In the genomic region with DNA sequence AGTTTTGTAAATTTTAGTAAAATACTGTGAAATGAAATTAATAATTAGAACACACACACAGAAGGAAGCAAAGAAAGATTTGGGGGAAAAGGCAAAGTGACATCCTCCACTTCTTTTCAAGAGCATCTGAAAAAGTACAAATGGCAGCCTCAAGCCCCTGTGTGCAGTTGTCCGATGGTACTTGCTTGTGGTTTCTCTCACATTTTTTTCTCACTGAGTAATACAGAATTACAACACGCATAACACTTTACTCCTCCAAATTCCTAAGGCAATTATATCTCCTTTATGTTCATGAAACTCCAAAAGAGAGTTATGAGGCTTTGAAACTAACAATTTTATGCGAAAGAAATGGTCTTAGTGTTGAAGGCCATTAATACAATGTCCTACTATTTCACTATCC, we compare ENCODE assay signal across 17 cellular contexts.
DNase-seq lines count a peak whose midpoint lies in the region; ATAC-seq and TF ChIP-seq lines count a peak whose summit lies in the region.
"Had no signal": no experiment of that assay in that cellular context is flagged by ENCODE, and none has a peak within 500 bp of the region (broad histone marks: within the 10 kb centered on the region; RNA-seq: fewer than 3 reads in every experiment).

No MANE protein-coding gene starts in this region.

- no peaks in the 10 kb centered on the region for H3K9me3 ChIP-seq in AG04450 (ENCODE audit: control insufficient read depth, insufficient read depth, low read length)
- H3K9me3 ChIP-seq: tibial artery had no signal

- POLR2A ChIA-PET in AG04450 (lab: Yijun Ruan, JAX) = no interaction called here

- H3K27me3 ChIP-seq in AG04450 (ENCODE audit: control insufficient read depth, insufficient read depth, low read length) (no peaks in the 10 kb centered on the region), brain microvascular endothelial cell (replicated peaks) (no peaks in the 10 kb centered on the region), kidney epithelial cell (ENCODE audit: control insufficient read depth, insufficient read depth, low read length) (no peaks in the 10 kb centered on the region)
- H3K27me3 ChIP-seq: cardiac muscle cell, tibial artery had no signal

- DNase-seq in AG04450 (ENCODE audit: low read depth, low spot score) = peak; percentile 24
- peak; percentile 64 for DNase-seq in HS-5 (ENCODE audit: low read depth)
- peak; percentile 43 for DNase-seq in brain microvascular endothelial cell
- DNase-seq in kidney epithelial cell (ENCODE audit: low read depth) = peak; percentile 39
- DNase-seq in superior temporal gyrus (ENCODE audit: extremely low spot score) = no peak
- DNase-seq in SKM-1 treated with dmso at 0.1 percent for 144 hours (lab: John Stamatoyannopoulos, UW; ENCODE audit: unreplicated experiment) = no peak
- no peak for DNase-seq in activated CD4-positive, alpha-beta T cell treated with anti-CD3 and anti-CD28 coated beads for 1 hour
- no peak for DNase-seq in omental fat pad (ENCODE audit: low spot score)
- DNase-seq: ACHN; activated effector memory CD4-positive, alpha-beta T cell treated with anti-CD3 and anti-CD28 coated beads, Interleukin-2, amount 50 U/mL, for 16 hours; DMS53; KBM-7; RPMI8226; stimulated activated CD4-positive, alpha-beta T cell treated with anti-CD3 and anti-CD28 coated beads, Interleukin-15, amount 100 ng/mL, for 24 hours; tibial artery had no signal

- H3K27ac ChIP-seq in AG04450 (ENCODE audit: low read depth, low read length) (no peak overlapping the region), brain microvascular endothelial cell (no peak overlapping the region)
- H3K27ac ChIP-seq: cardiac muscle cell, tibial artery had no signal

- in situ Hi-C loops in brain microvascular endothelial cell (cut with HindIII; ENCODE audit: low pct_ligation_motif_present, low sequenced_read_pairs) = no loop called here

- no peak for TF ChIP-seq CTCF in AG04450 (IDR thresholded peaks at IDR 0.05; ENCODE audit: low read depth, low read length)
- TF ChIP-seq CTCF in brain microvascular endothelial cell (IDR thresholded peaks at IDR 0.05; ENCODE audit: low read depth, low read length, missing control alignments) = no peak
- no peak for TF ChIP-seq CTCF in kidney epithelial cell (IDR thresholded peaks at IDR 0.05; ENCODE audit: insufficient read depth, low read length, poor library complexity, severe bottlenecking)
- no peak for TF ChIP-seq CTCF in omental fat pad (IDR thresholded peaks at IDR 0.05)

- no peak for ATAC-seq in omental fat pad (ENCODE audit: low FRiP score)
- ATAC-seq: GM12878 had no signal

- H3K4me3 ChIP-seq in AG04450 (ENCODE audit: low read depth, low read length) = no peak overlapping the region
- no peak overlapping the region for H3K4me3 ChIP-seq in brain microvascular endothelial cell (ENCODE audit: low read depth, low read length)
- no peak overlapping the region for H3K4me3 ChIP-seq in kidney epithelial cell (ENCODE audit: low read depth, low read length)
- H3K4me3 ChIP-seq: cardiac muscle cell, GM12878, tibial artery had no signal

- CTCF ChIA-PET in AG04450 (lab: Charles Lee) = no interaction called here

- H3K36me3 ChIP-seq in brain microvascular endothelial cell (replicated peaks) (no peaks in the 10 kb centered on the region), kidney epithelial cell (ENCODE audit: control insufficient read depth, insufficient read depth, low read length) (no peaks in the 10 kb centered on the region)
- H3K36me3 ChIP-seq: cardiac muscle cell, tibial artery had no signal

Comparison
In these comparisons a context has a peak if more than half of its experiments do, and no peak if none do; other contexts are left out.
1. DNase-seq: peak in AG04450 (single experiment), HS-5 (single experiment), brain microvascular endothelial cell (single experiment) and kidney epithelial cell (single experiment); none in superior temporal gyrus (single experiment), SKM-1 treated with dmso at 0.1 percent for 144 hours (single experiment), activated CD4-positive, alpha-beta T cell treated with anti-CD3 and anti-CD28 coated beads for 1 hour (single experiment) and omental fat pad (single experiment).